Comparison of ENCODE assay signal across 1 cellular context in the genomic region with DNA sequence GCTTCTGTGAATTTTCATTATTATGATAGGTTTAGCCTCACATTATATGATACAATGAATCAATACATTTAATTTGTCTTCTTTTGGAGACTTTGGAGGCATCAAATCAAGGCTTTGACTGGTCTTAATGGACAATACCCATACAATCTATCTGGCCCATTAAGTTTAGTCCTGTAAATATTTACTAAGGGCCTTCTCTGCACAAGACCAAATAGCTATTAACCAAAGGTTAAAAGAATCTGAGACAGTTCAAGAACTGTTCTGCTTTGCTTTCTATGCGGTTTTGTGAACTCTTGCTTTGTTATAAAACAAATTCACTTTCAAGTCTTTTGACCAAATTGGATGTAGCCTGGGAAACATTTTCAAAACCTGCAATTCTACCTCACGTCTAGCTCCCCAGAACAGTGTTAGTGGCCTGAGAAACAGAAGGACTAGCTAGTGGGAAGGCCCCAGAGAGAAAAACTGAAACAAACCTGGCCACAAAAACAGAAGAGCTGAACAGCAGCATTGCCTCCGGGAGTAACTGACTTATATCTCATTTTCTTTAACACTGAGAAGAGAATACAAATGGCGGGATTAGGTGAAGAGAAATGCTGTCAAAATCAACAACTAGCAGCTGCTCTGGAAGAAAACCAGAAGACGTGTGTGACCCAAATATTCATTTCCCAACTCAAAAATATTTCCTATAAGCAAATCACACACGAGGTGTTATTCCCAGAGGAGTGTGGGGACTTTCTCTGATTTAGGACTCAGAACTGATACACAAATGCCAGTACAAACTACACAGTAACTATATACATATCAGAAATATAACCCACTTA.
TF ChIP-seq lines count a peak whose summit lies in the region.

No MANE protein-coding gene starts in this region.

TF ChIP-seq in GM12878, 131 proteins besides CTCF, POLR2A, EP300 and RAD21 (continued from another document and continues in another):
- TF ChIP-seq BRCA1 (IDR thresholded peaks at IDR 0.05; ENCODE audit: low read depth, low read length) (0 out of 2 replicates have a peak, but pooled peaks have one; percentile 22), WRNIP1 (IDR thresholded peaks at IDR 0.05; ENCODE audit: borderline replicate concordance, low read depth, low read length) (no peak), NFIC (IDR thresholded peaks at IDR 0.05; ENCODE audit: low read depth, low read length) (peak; percentile 91), STAT1 (conservative IDR thresholded peaks at IDR 0.05) (no peak), TCF3 (IDR thresholded peaks at IDR 0.05; ENCODE audit: borderline replicate concordance, insufficient read depth, low read depth, low read length) (0 out of 2 replicates have a peak, but pooled peaks have one; percentile 17), SMAD1 (IDR thresholded peaks at IDR 0.05; ENCODE audit: low read depth, partially characterized antibody) (peak; percentile 98), ZNF24 (IDR thresholded peaks at IDR 0.05) (peak; percentile 65; the same call in 1 of the 2 replicates), SKIL (IDR thresholded peaks at IDR 0.05; ENCODE audit: low read depth, poor library complexity, severe bottlenecking) (peak; percentile 98), ZBED1 (IDR thresholded peaks at IDR 0.05; ENCODE audit: borderline replicate concordance) (peak; percentile 75), TCF12 (IDR thresholded peaks at IDR 0.05; ENCODE audit: low read depth, low read length) (peak; percentile 89; the same call in 1 of the 2 replicates), YBX1 (IDR thresholded peaks at IDR 0.05) (peak; percentile 89), HDAC6 (IDR thresholded peaks at IDR 0.05; ENCODE audit: unreplicated experiment) (no peak), CEBPZ (IDR thresholded peaks at IDR 0.05; ENCODE audit: low read depth, low read length) (no peak), NR2C1 (IDR thresholded peaks at IDR 0.05) (no peak), GABPA (IDR thresholded peaks at IDR 0.05; ENCODE audit: low read depth) (0 out of 2 replicates have a peak, but pooled peaks have one; percentile 31), ZNF592 (IDR thresholded peaks at IDR 0.05) (peak; percentile 68; the same call in 1 of the 2 replicates), MXI1 (IDR thresholded peaks at IDR 0.05; ENCODE audit: low read depth, low read length) (peak; percentile 81), HSF1 (IDR thresholded peaks at IDR 0.05; ENCODE audit: low read depth, low read length) (no peak), EZH2 (IDR thresholded peaks at IDR 0.05; ENCODE audit: borderline replicate concordance, control insufficient read depth, low read depth, low read length) (no peak), SIX5 (IDR thresholded peaks at IDR 0.05; ENCODE audit: low read depth, low read length, severe bottlenecking) (no peak), CBX3 (IDR thresholded peaks at IDR 0.05; ENCODE audit: borderline replicate concordance, low read depth) (no peak), RB1 (IDR thresholded peaks at IDR 0.05; ENCODE audit: borderline replicate concordance) (peak; percentile 23; the same call in 1 of the 2 replicates), MEF2A (IDR thresholded peaks at IDR 0.05; ENCODE audit: insufficient read depth, low read depth, low read length) (peak; percentile 59; the same call in 1 of the 2 replicates), ZNF384 (IDR thresholded peaks at IDR 0.05; ENCODE audit: borderline replicate concordance, low read depth, low read length) (no peak), RFX5 (IDR thresholded peaks at IDR 0.05; ENCODE audit: low read depth, low read length) (no peak), FOS (IDR thresholded peaks at IDR 0.05; ENCODE audit: borderline replicate concordance, extremely low read depth, insufficient read length) (no peak), HCFC1 (IDR thresholded peaks at IDR 0.05; ENCODE audit: low read length) (no peak), CBFB (IDR thresholded peaks at IDR 0.05; ENCODE audit: low read depth) (peak; percentile 57), NBN (IDR thresholded peaks at IDR 0.05) (peak; percentile 80), JUNB (IDR thresholded peaks at IDR 0.05) (peak; percentile 74), TARDBP (IDR thresholded peaks at IDR 0.05; ENCODE audit: borderline replicate concordance) (no peak), IKZF1 (conservative IDR thresholded peaks at IDR 0.05) (peak; percentile 68; the same call in 1 of the 2 replicates), CEBPB (IDR thresholded peaks at IDR 0.05; ENCODE audit: borderline replicate concordance in 1 of 2, low read depth in 2 of 2, low read length in 2 of 2) (peak in 1 of 2 experiments; percentile 85; a peak in 1 of 4 replicates), HDAC2 (IDR thresholded peaks at IDR 0.05) (no peak), MYB (IDR thresholded peaks at IDR 0.05; ENCODE audit: borderline replicate concordance, low read depth, low read length) (no peak), IKZF2 (IDR thresholded peaks at IDR 0.05) (peak; percentile 55 to 80), MTA3 (IDR thresholded peaks at IDR 0.05; ENCODE audit: borderline replicate concordance, low read length) (no peak; the same call in 1 of the 2 replicates)
- TF ChIP-seq, protein P1, sequence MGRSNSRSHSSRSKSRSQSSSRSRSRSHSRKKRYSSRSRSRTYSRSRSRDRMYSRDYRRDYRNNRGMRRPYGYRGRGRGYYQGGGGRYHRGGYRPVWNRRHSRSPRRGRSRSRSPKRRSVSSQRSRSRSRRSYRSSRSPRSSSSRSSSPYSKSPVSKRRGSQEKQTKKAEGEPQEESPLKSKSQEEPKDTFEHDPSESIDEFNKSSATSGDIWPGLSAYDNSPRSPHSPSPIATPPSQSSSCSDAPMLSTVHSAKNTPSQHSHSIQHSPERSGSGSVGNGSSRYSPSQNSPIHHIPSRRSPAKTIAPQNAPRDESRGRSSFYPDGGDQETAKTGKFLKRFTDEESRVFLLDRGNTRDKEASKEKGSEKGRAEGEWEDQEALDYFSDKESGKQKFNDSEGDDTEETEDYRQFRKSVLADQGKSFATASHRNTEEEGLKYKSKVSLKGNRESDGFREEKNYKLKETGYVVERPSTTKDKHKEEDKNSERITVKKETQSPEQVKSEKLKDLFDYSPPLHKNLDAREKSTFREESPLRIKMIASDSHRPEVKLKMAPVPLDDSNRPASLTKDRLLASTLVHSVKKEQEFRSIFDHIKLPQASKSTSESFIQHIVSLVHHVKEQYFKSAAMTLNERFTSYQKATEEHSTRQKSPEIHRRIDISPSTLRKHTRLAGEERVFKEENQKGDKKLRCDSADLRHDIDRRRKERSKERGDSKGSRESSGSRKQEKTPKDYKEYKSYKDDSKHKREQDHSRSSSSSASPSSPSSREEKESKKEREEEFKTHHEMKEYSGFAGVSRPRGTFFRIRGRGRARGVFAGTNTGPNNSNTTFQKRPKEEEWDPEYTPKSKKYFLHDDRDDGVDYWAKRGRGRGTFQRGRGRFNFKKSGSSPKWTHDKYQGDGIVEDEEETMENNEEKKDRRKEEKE (IDR thresholded peaks at IDR 0.05): no peak
- TF ChIP-seq, protein P2, sequence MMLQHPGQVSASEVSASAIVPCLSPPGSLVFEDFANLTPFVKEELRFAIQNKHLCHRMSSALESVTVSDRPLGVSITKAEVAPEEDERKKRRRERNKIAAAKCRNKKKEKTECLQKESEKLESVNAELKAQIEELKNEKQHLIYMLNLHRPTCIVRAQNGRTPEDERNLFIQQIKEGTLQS (IDR thresholded peaks at IDR 0.05; ENCODE audit: borderline replicate concordance, extremely low read depth, low read depth, low read length): no peak
- TF ChIP-seq, protein P3, sequence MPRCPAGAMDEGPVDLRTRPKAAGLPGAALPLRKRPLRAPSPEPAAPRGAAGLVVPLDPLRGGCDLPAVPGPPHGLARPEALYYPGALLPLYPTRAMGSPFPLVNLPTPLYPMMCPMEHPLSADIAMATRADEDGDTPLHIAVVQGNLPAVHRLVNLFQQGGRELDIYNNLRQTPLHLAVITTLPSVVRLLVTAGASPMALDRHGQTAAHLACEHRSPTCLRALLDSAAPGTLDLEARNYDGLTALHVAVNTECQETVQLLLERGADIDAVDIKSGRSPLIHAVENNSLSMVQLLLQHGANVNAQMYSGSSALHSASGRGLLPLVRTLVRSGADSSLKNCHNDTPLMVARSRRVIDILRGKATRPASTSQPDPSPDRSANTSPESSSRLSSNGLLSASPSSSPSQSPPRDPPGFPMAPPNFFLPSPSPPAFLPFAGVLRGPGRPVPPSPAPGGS (IDR thresholded peaks at IDR 0.05; ENCODE audit: borderline replicate concordance, insufficient read depth, low read depth, low read length, poor library complexity, severe bottlenecking): peak; percentile 97
- TF ChIP-seq, protein P4, sequence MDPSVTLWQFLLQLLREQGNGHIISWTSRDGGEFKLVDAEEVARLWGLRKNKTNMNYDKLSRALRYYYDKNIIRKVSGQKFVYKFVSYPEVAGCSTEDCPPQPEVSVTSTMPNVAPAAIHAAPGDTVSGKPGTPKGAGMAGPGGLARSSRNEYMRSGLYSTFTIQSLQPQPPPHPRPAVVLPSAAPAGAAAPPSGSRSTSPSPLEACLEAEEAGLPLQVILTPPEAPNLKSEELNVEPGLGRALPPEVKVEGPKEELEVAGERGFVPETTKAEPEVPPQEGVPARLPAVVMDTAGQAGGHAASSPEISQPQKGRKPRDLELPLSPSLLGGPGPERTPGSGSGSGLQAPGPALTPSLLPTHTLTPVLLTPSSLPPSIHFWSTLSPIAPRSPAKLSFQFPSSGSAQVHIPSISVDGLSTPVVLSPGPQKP (IDR thresholded peaks at IDR 0.05; ENCODE audit: low read depth, low read length): no peak
